ENCODE assay signal across 10 cellular contexts in the genomic region with DNA sequence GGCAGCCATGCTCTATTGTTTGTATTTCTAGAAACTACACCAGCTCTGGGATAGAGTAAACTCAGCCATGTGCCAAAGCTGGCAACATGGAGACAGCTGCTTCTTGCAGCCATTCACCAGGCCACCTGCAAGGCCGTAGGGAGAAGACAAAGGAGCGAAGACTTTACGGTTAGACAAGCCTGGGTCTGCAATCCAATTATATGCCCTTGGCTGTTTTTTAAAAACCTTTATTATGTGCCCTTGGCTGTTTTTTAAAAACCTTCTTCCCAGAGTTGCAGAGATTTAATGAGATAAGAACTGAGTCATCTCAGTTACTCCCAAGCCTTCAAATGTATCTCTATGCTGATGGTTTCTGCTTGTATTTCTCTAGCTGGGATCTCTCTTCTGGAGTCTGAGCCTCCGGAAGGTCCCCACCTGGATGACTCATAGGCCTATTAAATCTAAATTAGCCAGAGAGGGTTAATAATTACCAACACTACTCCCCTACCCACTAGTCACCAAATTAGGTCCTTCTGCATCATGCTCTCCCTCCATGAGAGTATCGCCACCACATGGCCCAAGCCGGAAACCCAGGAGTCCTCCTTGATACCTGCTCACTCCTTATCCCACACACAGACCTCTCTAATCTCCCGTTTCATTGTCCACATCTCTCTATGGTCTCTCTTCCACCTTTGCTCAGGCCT. TPM values are rescaled to one million over a fixed set of nuclear protein-coding genes. Genes with fewer than 3 reads are reported as not detected.
DNase-seq lines count a peak whose midpoint lies in the region; ATAC-seq, FAIRE-seq and TF ChIP-seq lines count a peak whose summit lies in the region.
"Had no signal": no experiment of that assay in that cellular context is flagged by ENCODE, and none has a peak within 500 bp of the region (broad histone marks: within the 10 kb centered on the region; RNA-seq: fewer than 3 reads in every experiment).

No MANE protein-coding gene starts in this region.

- BruUV-seq in PC-3 (replicated peaks; lab: Mats Ljungman, UMichigan) = TSS peak; percentile 34

- in situ Hi-C loops in ACHN (cut with HindIII; ENCODE audit: low pct_ligation_motif_present, low pct_unique_long_range_greater_than_20kb, low sequenced_read_pairs) = no loop called here

- TF ChIP-seq CTCF in PC-3 (conservative IDR thresholded peaks at IDR 0.05; ENCODE audit: low read depth, low read length) (peak; percentile 63), foreskin keratinocyte (conservative IDR thresholded peaks at IDR 0.05) (peak; percentile 66)

- H3K9me3 Mint-ChIP-seq in activated naive CD8-positive, alpha-beta T cell treated with anti-CD3 and anti-CD28 coated beads, Interleukin-2, amount 50 U/mL, for 24 hours = no peaks in the 10 kb centered on the region
- H3K9me3 Mint-ChIP-seq: T-helper 1 cell treated with Interleukin-12 subunit alpha and Interleukin-12 subunit beta and Interleukin-4 antibody, amounts not matched to agents 30 μg/mL and 1 μg/mL, for 36 hours had no signal

- no peaks in the 10 kb centered on the region for H4K20me1 ChIP-seq in PC-3 (ENCODE audit: low read length)

- peaks cover 1% of the 10 kb centered on the region for H3K4me1 Mint-ChIP-seq in activated naive CD8-positive, alpha-beta T cell treated with anti-CD3 and anti-CD28 coated beads, Interleukin-2, amount 50 U/mL, for 24 hours
- H3K4me1 Mint-ChIP-seq: naive B cell had no signal

- H3K4me3 Mint-ChIP-seq in activated naive CD8-positive, alpha-beta T cell treated with anti-CD3 and anti-CD28 coated beads, Interleukin-2, amount 50 U/mL, for 24 hours = no peak overlapping the region
- H3K4me3 Mint-ChIP-seq: naive B cell; T-helper 1 cell treated with Interleukin-12 subunit alpha and Interleukin-12 subunit beta and Interleukin-4 antibody, amounts not matched to agents 30 μg/mL and 1 μg/mL, for 36 hours had no signal

- H3K9ac ChIP-seq in PC-3 (ENCODE audit: low read length) = peak overlapping the region; percentile 93

- H3K4me1 ChIP-seq in PC-3 (ENCODE audit: insufficient read depth, low read length) = peaks cover 65% of the 10 kb centered on the region
- H3K4me1 ChIP-seq in foreskin keratinocyte = peaks cover 49% of the 10 kb centered on the region

- H3K27me3 Mint-ChIP-seq in activated naive CD8-positive, alpha-beta T cell treated with anti-CD3 and anti-CD28 coated beads, Interleukin-2, amount 50 U/mL, for 24 hours = no peaks in the 10 kb centered on the region

- peak overlapping the region; percentile 22; the same call in 1 of the 2 replicates for H3K4me3 ChIP-seq in PC-3 (ENCODE audit: low read length)

- H3K36me3 ChIP-seq in PC-3 (ENCODE audit: low read depth, low read length) = no peaks in the 10 kb centered on the region

- intact Hi-C loops in PC-3 (cut with micrococcal nuclease) (loop anchor here (1.0 kb wide), 5 partner anchors 16 to 505 kb away; a partner anchor contains a TSS), posterior vena cava (cut with DNase I) (no loop called here)

- peaks cover 27% of the 10 kb centered on the region for H3F3A ChIP-seq in PC-3 (ENCODE audit: low read length, unreplicated experiment)

- FAIRE-seq in frontal cortex (lab: Jason Lieb, UNC) = no peak

- POLR2A ChIA-PET in PC-3 (lab: Charles Lee; ENCODE audit: unreplicated experiment) = interaction anchor here (0.6 kb wide), 1 partner anchor 80 kb away, joined by 5 read pairs; no protein-coding TSS in a partner anchor

- no peaks in the 10 kb centered on the region for H3K36me3 Mint-ChIP-seq in activated naive CD8-positive, alpha-beta T cell treated with anti-CD3 and anti-CD28 coated beads, Interleukin-2, amount 50 U/mL, for 24 hours (ENCODE audit: low read depth)
- H3K36me3 Mint-ChIP-seq: naive B cell had no signal

- H3K4me2 ChIP-seq in PC-3 (ENCODE audit: low read length) = peak overlapping the region; percentile 75

- ATAC-seq in GM18907 (IDR thresholded peaks at IDR 0.05; ENCODE audit: unreplicated experiment) (peak; percentile 68), PC-3 (peak; percentile 72), foreskin keratinocyte (peak; percentile 71)
- ATAC-seq in activated naive CD8-positive, alpha-beta T cell treated with anti-CD3 and anti-CD28 coated beads, Interleukin-2, amount 50 U/mL, for 24 hours = no peak

- H3K9me2 ChIP-seq in PC-3 (replicated peaks; ENCODE audit: low read length) = no peaks in the 10 kb centered on the region

- no peaks in the 10 kb centered on the region for H3K9me3 ChIP-seq in PC-3 (ENCODE audit: low read length)

- H3K27ac ChIP-seq in PC-3 (ENCODE audit: low read length) (peak overlapping the region; percentile 99), foreskin keratinocyte (peak overlapping the region; percentile 89)

- H3K79me2 ChIP-seq in PC-3 (ENCODE audit: low read length) = no peaks in the 10 kb centered on the region

- H3K27me3 ChIP-seq in PC-3 (ENCODE audit: low read length) = no peaks in the 10 kb centered on the region
- no peaks in the 10 kb centered on the region for H3K27me3 ChIP-seq in foreskin keratinocyte

- H3K27ac Mint-ChIP-seq in activated naive CD8-positive, alpha-beta T cell treated with anti-CD3 and anti-CD28 coated beads, Interleukin-2, amount 50 U/mL, for 24 hours = no peak overlapping the region
- H3K27ac Mint-ChIP-seq: naive B cell; T-helper 1 cell treated with Interleukin-12 subunit alpha and Interleukin-12 subunit beta and Interleukin-4 antibody, amounts not matched to agents 30 μg/mL and 1 μg/mL, for 36 hours had no signal

- H2AFZ ChIP-seq in PC-3 (ENCODE audit: low read length) = peak overlapping the region; percentile 56

- DNase-seq in ACHN (peak; percentile 39), PC-3 (peak; percentile 92), foreskin keratinocyte (peak; percentile 72 to 89), NCI-H2029 (lab: John Stamatoyannopoulos, UW) (no peak), posterior vena cava (ENCODE audit: low spot score) (no peak), frontal cortex (ENCODE audit: low spot score in 2 of 2) (no peak)
- no peak for DNase-seq in activated naive CD8-positive, alpha-beta T cell treated with anti-CD3 and anti-CD28 coated beads, Interleukin-2, amount 50 U/mL, for 24 hours
- DNase-seq: naive B cell had no signal

- CTCF ChIA-PET in PC-3 (lab: Charles Lee) = interaction anchor here (0.9 kb wide), 2 partner anchors 24 to 27 kb away, joined by 3 read pairs; no protein-coding TSS in a partner anchor

RNA-seq across cellular contexts. Expression of a gene that starts 17.5 kb away (rescaled TPM):
- 14.8 and 23.3 TPM in 2 replicates for total RNA-seq in PC-3 (2014; rRNA removed)
- total RNA-seq in foreskin keratinocyte = 0.99 and 2.8 TPM in 2 replicates
- polyA plus RNA-seq in foreskin keratinocyte = 0.43 and 1.00 TPM in 2 replicates
- total RNA-seq in posterior vena cava = 1 to 10 TPM; 2.4 to 5.1 TPM
- 8.6 TPM for total RNA-seq in frontal cortex

Comparison
In these comparisons a context has a peak if more than half of its experiments do, and no peak if none do; other contexts are left out.
1. DNase-seq: peak in ACHN (single experiment), PC-3 (single experiment) and foreskin keratinocyte (2 of 2); none in NCI-H2029 (single experiment), posterior vena cava (single experiment), activated naive CD8-positive, alpha-beta T cell treated with anti-CD3 and anti-CD28 coated beads, Interleukin-2, amount 50 U/mL, for 24 hours (single experiment) and frontal cortex (0 of 2).